Comparison of ENCODE assay signal across 31 cellular contexts in the genomic region with DNA sequence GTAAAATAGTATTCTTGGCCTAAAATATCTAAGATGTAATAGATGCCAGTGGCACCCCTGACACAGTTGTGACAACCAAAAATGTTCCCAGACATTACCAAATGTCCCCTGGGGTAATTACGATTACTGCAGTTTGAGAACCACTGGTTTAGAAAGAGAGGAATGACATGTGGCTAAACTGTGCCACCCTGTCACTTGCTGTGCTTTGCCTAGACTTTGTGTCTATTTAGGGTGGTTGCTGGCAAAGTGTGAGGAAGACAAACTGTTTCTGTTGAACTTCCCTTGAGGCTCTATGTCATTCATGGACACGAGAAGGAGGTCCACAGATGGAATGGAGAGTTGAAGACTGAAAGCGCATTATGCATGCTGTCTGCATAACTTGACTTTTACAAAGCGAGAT.
"Had no signal": no experiment of that assay in that cellular context is flagged by ENCODE, and none has a peak within 500 bp of the region (broad histone marks: within the 10 kb centered on the region; RNA-seq: fewer than 3 reads in every experiment).

No MANE protein-coding gene starts in this region.

- H3K9me3 ChIP-seq: breast epithelium, colonic mucosa had no signal

- H3K36me3 ChIP-seq: breast epithelium, cardiac muscle cell, colonic mucosa had no signal

- H3K4me1 ChIP-seq: breast epithelium, colonic mucosa had no signal

- ATAC-seq: activated CD4-positive, CD25-positive, alpha-beta regulatory T cell treated with anti-CD3 and anti-CD28 coated beads, Interleukin-2, amount 50 U/mL, for 24 hours; activated CD8-positive, alpha-beta T cell treated with anti-CD3 and anti-CD28 coated beads for 36 hours; activated T-cell treated with anti-CD3 and anti-CD28 coated beads, Interleukin-2, amount 50 U/mL, for 4 hours; activated T-helper 17 cell treated with anti-CD3 and anti-CD28 coated beads, Interleukin-2, amount 50 U/mL, for 72 hours; esophagus mucosa had no signal

- H3K27ac ChIP-seq: breast epithelium, cardiac muscle cell, colonic mucosa, dorsolateral prefrontal cortex, VCaP had no signal

- H3K27me3 ChIP-seq: breast epithelium, cardiac muscle cell, colonic mucosa, dorsolateral prefrontal cortex had no signal

- H3K4me3 ChIP-seq: breast epithelium, cardiac muscle cell, colonic mucosa, dorsolateral prefrontal cortex had no signal

- H3K27me3 Mint-ChIP-seq: activated T-helper 17 cell treated with anti-CD3 and anti-CD28 coated beads, Interleukin-2, amount 50 U/mL, for 72 hours; brain; dendritic cell treated with granulocyte-macrophage colony-stimulating factor and Interleukin-4, amounts not matched to agents 40 ng/mL and 50 ng/mL, for 4 days had no signal

- DNase-seq: activated B cell treated with CpG ODN at 0.5 μM for 24 hours; activated CD4-positive, alpha-beta T cell treated with anti-CD3 and anti-CD28 coated beads for 48 hours; activated CD4-positive, alpha-beta T cell treated with anti-CD3 and anti-CD28 coated beads, Interleukin-2, amount 50 U/mL, for 1 hour; activated CD4-positive, alpha-beta T cell treated with anti-CD3 and anti-CD28 coated beads, Interleukin-2, amount 50 U/mL, for 48 hours; activated CD8-positive, alpha-beta memory T cell treated with anti-CD3 and anti-CD28 coated beads for 24 hours; activated CD8-positive, alpha-beta T cell treated with anti-CD3 and anti-CD28 coated beads for 36 hours; activated effector memory CD4-positive, alpha-beta T cell treated with Interleukin-2 at 50 U/mL for 16 hours; activated gamma-delta T cell treated with Interleukin-2 at 50 U/mL for 16 hours; activated naive CD4-positive, alpha-beta T cell treated with anti-CD3 and anti-CD28 coated beads, Interleukin-2, amount 50 U/mL, for 16 hours; activated naive CD4-positive, alpha-beta T cell treated with Interleukin-2 at 50 U/mL for 16 hours; activated T-cell treated with anti-CD3 and anti-CD28 coated beads, Interleukin-2, amount 50 U/mL, for 4 hours; amniotic stem cell; anterior cingulate cortex; central memory CD4-positive, alpha-beta T cell; cerebellar nuclear complex; colonic mucosa; dorsolateral prefrontal cortex; effector memory CD4-positive, alpha-beta T cell; endodermal cell; foreskin fibroblast; head of caudate nucleus; T-helper 2 cell had no signal

- H3K36me3 Mint-ChIP-seq: activated naive CD8-positive, alpha-beta T cell; brain had no signal

- H3K4me1 Mint-ChIP-seq: activated B cell treated with CpG ODN at 0.5 μM for 24 hours; activated T-helper 17 cell treated with anti-CD3 and anti-CD28 coated beads, Interleukin-2, amount 50 U/mL, for 72 hours had no signal

- H3K27ac Mint-ChIP-seq: activated B cell treated with CpG ODN at 0.5 μM for 24 hours; activated CD8-positive, alpha-beta T cell treated with anti-CD3 and anti-CD28 coated beads for 36 hours; activated naive CD8-positive, alpha-beta T cell; activated T-helper 17 cell treated with anti-CD3 and anti-CD28 coated beads, Interleukin-2, amount 50 U/mL, for 72 hours; brain; dendritic cell treated with granulocyte-macrophage colony-stimulating factor and Interleukin-4, amounts not matched to agents 40 ng/mL and 50 ng/mL, for 4 days; endodermal cell had no signal

- H3K4me3 Mint-ChIP-seq: activated B cell treated with CpG ODN at 0.5 μM for 24 hours; activated CD8-positive, alpha-beta T cell treated with anti-CD3 and anti-CD28 coated beads for 36 hours; activated naive CD8-positive, alpha-beta T cell; activated T-cell treated with anti-CD3 and anti-CD28 coated beads, Interleukin-2, amount 50 U/mL, for 4 hours; activated T-helper 17 cell treated with anti-CD3 and anti-CD28 coated beads, Interleukin-2, amount 50 U/mL, for 72 hours; brain; dendritic cell treated with granulocyte-macrophage colony-stimulating factor and Interleukin-4, amounts not matched to agents 40 ng/mL and 50 ng/mL, for 4 days; endodermal cell had no signal

- H3K9me3 Mint-ChIP-seq: activated B cell treated with CpG ODN at 0.5 μM for 24 hours; activated CD8-positive, alpha-beta T cell treated with anti-CD3 and anti-CD28 coated beads for 36 hours; activated T-cell treated with anti-CD3 and anti-CD28 coated beads, Interleukin-2, amount 50 U/mL, for 4 hours; brain; dendritic cell treated with granulocyte-macrophage colony-stimulating factor and Interleukin-4, amounts not matched to agents 40 ng/mL and 50 ng/mL, for 4 days; endodermal cell had no signal
